10 cellular contexts compared by ENCODE assay signal in the genomic region with DNA sequence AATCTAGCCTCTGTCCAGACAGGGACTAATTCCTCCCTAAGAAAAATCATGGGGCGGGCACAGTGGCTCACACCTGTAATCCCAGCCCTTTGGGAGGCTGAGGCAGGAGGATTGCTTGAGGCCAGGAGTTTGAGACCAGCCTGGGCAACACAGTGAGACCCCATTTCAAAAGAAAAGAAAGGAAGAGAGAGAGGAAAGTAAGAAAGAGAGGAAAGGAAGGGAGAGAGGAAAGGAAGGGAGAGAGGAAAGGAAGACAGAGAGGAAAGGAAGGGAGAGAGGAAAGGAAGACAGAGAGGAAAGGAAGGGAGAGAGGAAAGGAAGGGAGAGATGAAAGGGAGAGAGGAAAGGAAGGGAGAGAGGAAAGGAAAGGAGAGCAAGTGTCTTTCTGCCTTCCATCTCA. TPM values are rescaled to one million over a fixed set of nuclear protein-coding genes. Genes with fewer than 3 reads are reported as not detected.
"Had no signal": no experiment of that assay in that cellular context is flagged by ENCODE, and none has a peak within 500 bp of the region (broad histone marks: within the 10 kb centered on the region; RNA-seq: fewer than 3 reads in every experiment).

No MANE protein-coding gene starts in this region.

RNA-seq across cellular contexts. Expression of a gene that starts 0.9 kb away (rescaled TPM):
- total RNA-seq: frontal cortex, kidney, left lobe of liver, lung, myocyte, occipital lobe, sigmoid colon, spleen, T-cell, uterus had no signal
- polyA plus RNA-seq: spleen had no signal
